27 cellular contexts compared by ENCODE assay signal in genomic region chr21:41845310-41846032, GRCh38. TPM values are rescaled to one million over a fixed set of nuclear protein-coding genes. Genes with fewer than 3 reads are reported as not detected.
DNase-seq lines count a peak whose midpoint lies in the region; ATAC-seq and TF ChIP-seq lines count a peak whose summit lies in the region.
"Had no signal": no experiment of that assay in that cellular context is flagged by ENCODE, and none has a peak within 500 bp of the region (broad histone marks: within the 10 kb centered on the region; RNA-seq: fewer than 3 reads in every experiment).

No MANE protein-coding gene starts in this region.

- no peak overlapping the region for H3K9ac ChIP-seq in mesendoderm (ENCODE audit: low read length)

- H3K36me3 ChIP-seq in upper lobe of right lung (no peaks in the 10 kb centered on the region), mesendoderm (ENCODE audit: control insufficient read depth, insufficient read depth, low read length) (no peaks in the 10 kb centered on the region)

- no peak overlapping the region for H3K4me2 ChIP-seq in mesendoderm (ENCODE audit: low read length)

- no peak overlapping the region for H3K23ac ChIP-seq in mesendoderm (ENCODE audit: low read length)

- ATAC-seq in upper lobe of right lung (no peak), HG02642 (IDR thresholded peaks at IDR 0.05; ENCODE audit: poor library complexity, unreplicated experiment) (no peak)
- ATAC-seq: mucosa of descending colon; natural killer cell; stimulated activated naive CD8-positive, alpha-beta T cell treated with anti-CD3 and anti-CD28 coated beads, Interleukin-15, amount 100 ng/mL, for 72 hours had no signal

- no peaks in the 10 kb centered on the region for H3K79me2 ChIP-seq in mesendoderm (ENCODE audit: control insufficient read depth, insufficient read depth, low read length)

- H3K4me3 ChIP-seq in fibroblast of the aortic adventitia (ENCODE audit: low read depth, low read length) (no peak overlapping the region), upper lobe of right lung (no peak overlapping the region), mesendoderm (ENCODE audit: low read length) (no peak overlapping the region)
- H3K4me3 ChIP-seq: mucosa of descending colon, skin epidermis had no signal

- H2BK5ac ChIP-seq in mesendoderm (ENCODE audit: low read length): no peak overlapping the region

- H4K8ac ChIP-seq in mesendoderm (ENCODE audit: low read depth, low read length): no peak overlapping the region

- no peak overlapping the region for H2AK5ac ChIP-seq in mesendoderm (ENCODE audit: low read length)

- no CpG with 5 or more reads among the region's 21 CpGs for WGBS in mesendoderm (ENCODE audit: extremely low coverage, insufficient coverage, low lambda C conversion rate)

- H3K27ac ChIP-seq in RWPE1 (peak overlapping the region; percentile 41), upper lobe of right lung (no peak overlapping the region), mesendoderm (ENCODE audit: low read depth, low read length) (no peak overlapping the region)
- H3K27ac ChIP-seq: skin epidermis, VCaP had no signal

- H4K5ac ChIP-seq in mesendoderm (ENCODE audit: low read length): no peak overlapping the region

- POLR2A ChIA-PET in RWPE1 (lab: Yijun Ruan, JAX; ENCODE audit: low non-redundant PET): no interaction called here

- no peak overlapping the region for H2BK120ac ChIP-seq in mesendoderm (ENCODE audit: low read depth, low read length)

- no peak overlapping the region for H3K4ac ChIP-seq in mesendoderm (ENCODE audit: low read depth, low read length)

- H3K56ac ChIP-seq in mesendoderm (ENCODE audit: low read length): no peak overlapping the region

- H3K4me1 ChIP-seq in upper lobe of right lung: no peaks in the 10 kb centered on the region
- H3K4me1 ChIP-seq in mesendoderm (ENCODE audit: control insufficient read depth, low read depth, low read length): no peaks in the 10 kb centered on the region

- no peaks in the 10 kb centered on the region for H3K27me3 ChIP-seq in upper lobe of right lung
- H3K27me3 ChIP-seq in mesendoderm (ENCODE audit: insufficient read depth, low read length, poor library complexity): no peaks in the 10 kb centered on the region

- intact Hi-C loops in upper lobe of right lung (cut with DNase I): no loop called here

- H3K79me1 ChIP-seq in mesendoderm (ENCODE audit: low read length): no peaks in the 10 kb centered on the region

- TF ChIP-seq CTCF in RWPE1 (conservative IDR thresholded peaks at IDR 0.05; ENCODE audit: low read depth) (no peak), fibroblast of the aortic adventitia (IDR thresholded peaks at IDR 0.05; ENCODE audit: insufficient read depth, low read length) (no peak), upper lobe of right lung (IDR thresholded peaks at IDR 0.05) (no peak)

- peak; percentile 4 for DNase-seq in EH (ENCODE audit: low read depth)
- no peak for DNase-seq in RWPE1 (ENCODE audit: low spot score)
- peak; percentile 30 for DNase-seq in fibroblast of the aortic adventitia (ENCODE audit: low read depth)
- peak; percentile 54 for DNase-seq in upper lobe of right lung
- DNase-seq in mesendoderm: no peak
- no peak for DNase-seq in MV-4-11 (lab: John Stamatoyannopoulos, UW)
- DNase-seq: activated CD4-positive, alpha-beta T cell treated with anti-CD3 and anti-CD28 coated beads for 48 hours; activated CD8-positive, alpha-beta memory T cell treated with anti-CD3 and anti-CD28 coated beads for 24 hours; activated effector memory CD4-positive, alpha-beta T cell treated with Interleukin-2 at 50 U/mL for 16 hours; anterior cingulate cortex; CD4-positive, CD25-positive, alpha-beta regulatory T cell; H7; hippocampal formation; Kasumi-1; natural killer cell; NCI-H1436 treated with DMSO at 0.1 percent for 48 hours; NCI-H2081 treated with DMSO at 0.1 percent for 48 hours; NCI-H2227 treated with DMSO at 0.1 percent for 48 hours; NCI-H526; Right ventricle myocardium superior; stimulated activated CD4-positive, alpha-beta T cell treated with anti-CD3 and anti-CD28 coated beads, Interleukin-2, amount 100 ng/mL, for 24 hours; stimulated activated CD8-positive, alpha-beta memory T cell treated with anti-CD3 and anti-CD28 coated beads, Interleukin-4, amount 100 ng/mL, for 48 hours; stimulated activated naive CD8-positive, alpha-beta T cell treated with anti-CD3 and anti-CD28 coated beads, Interleukin-15, amount 100 ng/mL, for 72 hours had no signal

- no peak overlapping the region for H3K18ac ChIP-seq in mesendoderm (ENCODE audit: low read length)

- no peaks in the 10 kb centered on the region for H3K9me3 ChIP-seq in upper lobe of right lung

- no peak overlapping the region for H2BK15ac ChIP-seq in mesendoderm (replicated peaks; ENCODE audit: low read depth)

- CTCF ChIA-PET in RWPE1 (lab: Yijun Ruan, JAX): no interaction called here

RNA-seq across cellular contexts. Expression of gene PRDM15, which starts 33.7 kb away (rescaled TPM):
- total RNA-seq in fibroblast of the aortic adventitia (ENCODE audit: low replicate concordance): 1.8 and 4.7 TPM in 2 replicates
- total RNA-seq in upper lobe of right lung: 7.4 TPM
- 3.9 TPM for polyA plus RNA-seq in mesendoderm (2013, experiment 1 of 2)
- polyA plus RNA-seq in mesendoderm (2013, experiment 2 of 2): 3.8 TPM

Comparison
In these comparisons a context has a peak if more than half of its experiments do, and no peak if none do; other contexts are left out.
1. DNase-seq: peak in EH (single experiment), fibroblast of the aortic adventitia (single experiment) and upper lobe of right lung (single experiment); none in RWPE1 (single experiment), mesendoderm (single experiment) and MV-4-11 (single experiment).